Comparison of ENCODE assay signal across 1 cellular context in genomic region chr6:134948142-134948541, GRCh38.
TF ChIP-seq lines count a peak whose summit lies in the region.

No MANE protein-coding gene starts in this region.

TF ChIP-seq in liver, 16 proteins besides CTCF, POLR2A, EP300 and RAD21:
- no peak for TF ChIP-seq NR2F2 (IDR thresholded peaks at IDR 0.05)
- no peak for TF ChIP-seq FOXA1 (IDR thresholded peaks at IDR 0.05)
- TF ChIP-seq EGR1 (IDR thresholded peaks at IDR 0.05; ENCODE audit: low read depth in 2 of 2) = no peak
- no peak for TF ChIP-seq ATF3 (IDR thresholded peaks at IDR 0.05)
- TF ChIP-seq ZBTB33 (IDR thresholded peaks at IDR 0.05) = no peak
- no peak for TF ChIP-seq FOXA2 (IDR thresholded peaks at IDR 0.05)
- TF ChIP-seq HNF4G (IDR thresholded peaks at IDR 0.05) = no peak
- no peak for TF ChIP-seq SP1 (IDR thresholded peaks at IDR 0.05)
- TF ChIP-seq TAF1 (conservative IDR thresholded peaks at IDR 0.05) = no peak
- no peak for TF ChIP-seq MAX (IDR thresholded peaks at IDR 0.05)
- no peak for TF ChIP-seq GABPA (IDR thresholded peaks at IDR 0.05 in 1 of 2, conservative IDR thresholded peaks at IDR 0.05 in 1 of 2)
- TF ChIP-seq REST (IDR thresholded peaks at IDR 0.05) = no peak
